In the genomic region with DNA sequence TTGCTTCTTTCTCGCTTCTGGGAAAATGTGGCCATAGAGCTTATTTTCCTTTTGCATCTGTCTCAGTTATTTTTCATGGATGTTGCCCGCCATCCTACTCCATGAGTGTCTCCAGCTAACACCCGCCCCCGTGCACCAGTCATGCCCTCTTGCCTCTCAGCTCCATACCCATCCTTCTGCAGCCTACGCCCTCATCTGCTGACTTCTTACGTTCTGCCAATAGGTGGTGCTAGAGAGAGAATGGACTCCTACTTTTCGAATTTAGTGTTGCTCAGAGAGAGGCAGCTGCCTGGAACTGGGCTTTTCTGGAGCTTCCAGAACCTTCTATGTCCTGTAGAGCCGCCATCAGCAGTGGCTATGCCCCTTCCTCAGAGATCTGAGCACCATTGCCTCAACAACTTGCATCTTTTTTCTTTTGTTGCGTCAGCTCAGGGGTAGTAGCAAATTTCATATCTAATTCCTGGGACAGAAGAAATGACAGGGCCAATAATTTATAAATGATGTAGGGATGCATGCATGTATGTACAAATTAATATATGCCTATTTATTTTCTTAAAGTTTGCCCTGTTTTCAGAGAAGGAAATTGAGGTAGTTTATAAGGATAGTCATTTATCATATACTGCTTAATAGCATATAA, we compare ENCODE assay signal across 8 cellular contexts.
DNase-seq lines count a peak whose midpoint lies in the region; FAIRE-seq and TF ChIP-seq lines count a peak whose summit lies in the region.

No MANE protein-coding gene starts in this region.

- H3K36me3 ChIP-seq in ascending aorta, result no peaks in the 10 kb centered on the region

- FAIRE-seq in H54 (lab: Jason Lieb, UNC), result peak; percentile 55

- no peaks in the 10 kb centered on the region for H3K9me3 ChIP-seq in ascending aorta

- peak; percentile 19 for DNase-seq in DMS53 (lab: John Stamatoyannopoulos, UW)
- no peak for DNase-seq in DMS53 treated with DMSO at 0.1 percent for 48 hours (lab: John Stamatoyannopoulos, UW; ENCODE audit: unreplicated experiment)
- peak; percentile 34 for DNase-seq in H54 (ENCODE audit: insufficient read length, low spot score)
- DNase-seq in NCI-H1105 treated with DMSO at 0.1 percent for 48 hours (lab: John Stamatoyannopoulos, UW), result peak; percentile 19
- DNase-seq in ascending aorta (ENCODE audit: low spot score in 2 of 2), result no peak
- DNase-seq in iPS-NIHi11 (ENCODE audit: low spot score), result peak; percentile 70
- peak; percentile 63 for DNase-seq in superior temporal gyrus (ENCODE audit: extremely low spot score)
- DNase-seq in middle frontal gyrus (ENCODE audit: extremely low spot score, low spot score), result no peak

- TF ChIP-seq CTCF in ascending aorta (IDR thresholded peaks at IDR 0.05), result peak; percentile 59 to 84 (median 78)

- H3K4me1 ChIP-seq in ascending aorta, result peaks cover 0 to 5% of the 10 kb centered on the region in 2 donors

- H3K27ac ChIP-seq in ascending aorta, result no peak overlapping the region

- H3K4me3 ChIP-seq in ascending aorta, result no peak overlapping the region

- intact Hi-C loops in ascending aorta (cut with DNase I), result loop anchor here (2.0 kb wide), 1 partner anchor 197 kb away; no protein-coding TSS in a partner anchor

- no peak for TF ChIP-seq POLR2A in H54 (IDR thresholded peaks at IDR 0.05; ENCODE audit: low read depth, low read length)

- H3K27me3 ChIP-seq in ascending aorta, result no peaks in the 10 kb centered on the region

Comparison
In these comparisons a context has a peak if more than half of its experiments do, and no peak if none do; other contexts are left out.
1. DNase-seq: peak in DMS53 (single experiment), H54 (single experiment), NCI-H1105 treated with DMSO at 0.1 percent for 48 hours (single experiment), iPS-NIHi11 (single experiment) and superior temporal gyrus (single experiment); none in DMS53 treated with DMSO at 0.1 percent for 48 hours (single experiment), ascending aorta (0 of 2) and middle frontal gyrus (single experiment).